1 cellular context compared by ENCODE assay signal in the genomic region with DNA sequence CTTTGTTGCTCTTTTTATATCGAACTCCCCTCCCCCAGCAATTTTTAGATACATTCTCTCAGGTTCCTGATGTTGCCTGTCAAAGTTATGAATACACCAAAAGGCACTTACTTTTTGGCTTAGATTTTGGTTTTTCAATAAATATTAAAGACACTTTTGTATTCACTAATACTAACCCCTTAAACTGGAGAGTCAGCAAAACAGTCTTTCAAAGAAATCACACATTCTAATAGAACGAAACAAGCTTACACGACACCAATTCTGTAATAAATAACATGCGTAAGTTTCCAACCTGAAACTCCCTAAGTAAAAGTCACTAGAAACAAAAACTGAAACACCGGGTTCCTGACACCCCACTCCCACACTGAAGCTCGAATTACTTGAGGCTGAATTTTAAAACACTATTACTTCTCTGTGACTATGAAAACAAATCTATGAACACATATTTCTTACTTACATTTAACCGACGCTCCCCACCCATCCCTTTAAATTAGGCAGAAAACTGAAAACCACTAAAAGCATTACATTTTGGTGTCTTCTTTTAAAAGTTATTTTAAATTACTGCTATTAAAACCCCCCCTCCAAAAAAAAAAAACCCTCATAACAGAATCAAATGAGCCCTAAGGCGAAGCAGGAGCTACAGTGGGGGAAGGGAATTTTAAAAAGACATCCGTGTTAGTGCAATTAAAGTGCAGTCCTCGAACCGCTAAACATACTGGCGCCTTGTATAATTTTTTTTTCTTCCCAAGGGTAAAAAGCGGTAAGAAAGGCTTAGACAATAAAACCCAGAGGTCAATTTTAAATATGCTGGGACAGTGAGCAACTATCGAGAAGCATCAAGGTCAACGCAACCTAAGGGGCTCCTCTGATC.
TF ChIP-seq lines count a peak whose summit lies in the region.

No MANE protein-coding gene starts in this region.

TF ChIP-seq in GM12878, 131 proteins besides CTCF, POLR2A, EP300 and RAD21 (continued from another document):
- TF ChIP-seq BCLAF1 (IDR thresholded peaks at IDR 0.05) (no peak), HDAC2 (IDR thresholded peaks at IDR 0.05) (no peak), ZBTB40 (IDR thresholded peaks at IDR 0.05; ENCODE audit: borderline replicate concordance) (no peak), SPI1 (IDR thresholded peaks at IDR 0.05; ENCODE audit: borderline replicate concordance, insufficient read depth, low read depth, low read length) (no peak), SMAD5 (IDR thresholded peaks at IDR 0.05; ENCODE audit: low read depth) (no peak), PML (IDR thresholded peaks at IDR 0.05; ENCODE audit: low read length) (no peak)
- TF ChIP-seq, protein P1, sequence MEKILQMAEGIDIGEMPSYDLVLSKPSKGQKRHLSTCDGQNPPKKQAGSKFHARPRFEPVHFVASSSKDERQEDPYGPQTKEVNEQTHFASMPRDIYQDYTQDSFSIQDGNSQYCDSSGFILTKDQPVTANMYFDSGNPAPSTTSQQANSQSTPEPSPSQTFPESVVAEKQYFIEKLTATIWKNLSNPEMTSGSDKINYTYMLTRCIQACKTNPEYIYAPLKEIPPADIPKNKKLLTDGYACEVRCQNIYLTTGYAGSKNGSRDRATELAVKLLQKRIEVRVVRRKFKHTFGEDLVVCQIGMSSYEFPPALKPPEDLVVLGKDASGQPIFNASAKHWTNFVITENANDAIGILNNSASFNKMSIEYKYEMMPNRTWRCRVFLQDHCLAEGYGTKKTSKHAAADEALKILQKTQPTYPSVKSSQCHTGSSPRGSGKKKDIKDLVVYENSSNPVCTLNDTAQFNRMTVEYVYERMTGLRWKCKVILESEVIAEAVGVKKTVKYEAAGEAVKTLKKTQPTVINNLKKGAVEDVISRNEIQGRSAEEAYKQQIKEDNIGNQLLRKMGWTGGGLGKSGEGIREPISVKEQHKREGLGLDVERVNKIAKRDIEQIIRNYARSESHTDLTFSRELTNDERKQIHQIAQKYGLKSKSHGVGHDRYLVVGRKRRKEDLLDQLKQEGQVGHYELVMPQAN (conservative IDR thresholded peaks at IDR 0.05), result no peak
- TF ChIP-seq, protein P2, sequence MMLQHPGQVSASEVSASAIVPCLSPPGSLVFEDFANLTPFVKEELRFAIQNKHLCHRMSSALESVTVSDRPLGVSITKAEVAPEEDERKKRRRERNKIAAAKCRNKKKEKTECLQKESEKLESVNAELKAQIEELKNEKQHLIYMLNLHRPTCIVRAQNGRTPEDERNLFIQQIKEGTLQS (IDR thresholded peaks at IDR 0.05; ENCODE audit: borderline replicate concordance, extremely low read depth, low read depth, low read length), result no peak
